11 cellular contexts compared by ENCODE assay signal in genomic region chr5:145903113-145903512, GRCh38. TPM values are rescaled to one million over a fixed set of nuclear protein-coding genes. Genes with fewer than 3 reads are reported as not detected.
DNase-seq lines count a peak whose midpoint lies in the region; ATAC-seq, FAIRE-seq and TF ChIP-seq lines count a peak whose summit lies in the region.
"Had no signal": no experiment of that assay in that cellular context is flagged by ENCODE, and none has a peak within 500 bp of the region (broad histone marks: within the 10 kb centered on the region; RNA-seq: fewer than 3 reads in every experiment).

No MANE protein-coding gene starts in this region.

- H3K9me3 ChIP-seq in A549 (0 out of 3 replicates have a peak, but pooled peaks cover 3% of the 10 kb centered on the region), H1 (ENCODE audit: insufficient read depth in 2 of 2, low read depth in 1 of 2, low read length in 1 of 2) (no peaks in the 10 kb centered on the region), MG63 (0 out of 2 replicates have a peak, but pooled peaks cover 2% of the 10 kb centered on the region)

- H2AK5ac ChIP-seq in H1 (ENCODE audit: low read depth, low read length), result no peak overlapping the region

- H2BK12ac ChIP-seq in H1 (ENCODE audit: low read depth, low read length), result no peak overlapping the region

- H2BK5ac ChIP-seq in H1 (ENCODE audit: low read depth, low read length), result no peak overlapping the region

- TF ChIP-seq EP300 in A549 (IDR thresholded peaks at IDR 0.05) (no peak), H1 (IDR thresholded peaks at IDR 0.05; ENCODE audit: borderline replicate concordance in 1 of 2, low read depth in 2 of 2, low read length in 2 of 2) (no peak)

- no peak overlapping the region for H3K14ac ChIP-seq in H1 (ENCODE audit: insufficient read length)

- TF ChIP-seq RAD21 in A549 (conservative IDR thresholded peaks at IDR 0.05 in 1 of 2, IDR thresholded peaks at IDR 0.05 in 1 of 2), result peak in 1 of 2 experiments; percentile 12; a peak in 1 of 5 replicates
- 0 out of 4 replicates have a peak, but pooled peaks have one; percentile 13 to 15 for TF ChIP-seq RAD21 in H1 (IDR thresholded peaks at IDR 0.05 in 1 of 2, conservative IDR thresholded peaks at IDR 0.05 in 1 of 2; ENCODE audit: low read depth in 2 of 2, low read length in 2 of 2)

- H3K4me3 ChIP-seq in A549, result no peak overlapping the region
- no peak overlapping the region for H3K4me3 ChIP-seq in H1 (ENCODE audit: extremely low read depth in 1 of 4, insufficient read depth in 2 of 4, low read depth in 3 of 4, low read length in 4 of 4)
- no peak overlapping the region for H3K4me3 ChIP-seq in MG63
- H3K4me3 ChIP-seq: lung had no signal

- POLR2A ChIA-PET in A549 (lab: Yijun Ruan, JAX) (no interaction called here), H1 (lab: Charles Lee; ENCODE audit: partially characterized antibody) (no interaction called here)

- H2BK120ac ChIP-seq in H1 (replicated peaks; ENCODE audit: low read depth, low read length), result no peak overlapping the region

- TF ChIP-seq CTCF in A549 (IDR thresholded peaks at IDR 0.05), result no peak
- TF ChIP-seq CTCF in H1 (IDR thresholded peaks at IDR 0.05; ENCODE audit: control extremely low read depth in 1 of 3, insufficient read depth in 1 of 3, low read depth in 1 of 3, low read length in 3 of 3), result peak in 2 of 3 experiments; percentile 7 to 39; a peak in 2 of 4 replicates

- H3K27me3 ChIP-seq in H1 (replicated peaks in 1 of 4; ENCODE audit: control insufficient read depth in 3 of 4, extremely low read depth in 1 of 4, insufficient read depth in 3 of 4, low read length in 3 of 4) (no peaks in the 10 kb centered on the region), MG63 (no peaks in the 10 kb centered on the region)

- H3K4me1 ChIP-seq in A549 (peaks cover 8% of the 10 kb centered on the region; the same call in 1 of the 3 replicates), H1 (replicated peaks in 1 of 4; ENCODE audit: control insufficient read depth in 3 of 4, insufficient read depth in 4 of 4, low read length in 3 of 4) (no peaks in the 10 kb centered on the region)

- H4K20me1 ChIP-seq in H1 (replicated peaks in 1 of 2; ENCODE audit: control insufficient read depth in 1 of 2, insufficient read depth in 2 of 2, low read length in 2 of 2), result no peaks in the 10 kb centered on the region

- H4K91ac ChIP-seq in H1 (replicated peaks; ENCODE audit: insufficient read length, low read length), result no peak overlapping the region

- H3K56ac ChIP-seq in H1 (replicated peaks; ENCODE audit: insufficient read length, low read depth, low read length), result no peak overlapping the region

- H3K4me2 ChIP-seq in A549 (0 out of 3 replicates have a peak overlapping the region, but pooled peaks have one; percentile 21), H1 (ENCODE audit: insufficient read depth in 1 of 2, low read depth in 2 of 2, low read length in 2 of 2) (no peak overlapping the region)

- no peak overlapping the region for H3K9ac ChIP-seq in H1 (replicated peaks in 1 of 4; ENCODE audit: extremely low read depth in 1 of 4, low read depth in 3 of 4, low read length in 3 of 4)

- H3K27ac ChIP-seq in A549 (peak overlapping the region in 1 of 2 experiments; percentile 12; a peak in 1 of 6 replicates), H1 (ENCODE audit: low read depth, low read length) (no peak overlapping the region)

- DNase-seq in A549 (ENCODE audit: low read depth in 1 of 2, low spot score in 1 of 2) (peak; percentile 18 to 30), M059J (ENCODE audit: low read depth) (peak; percentile 7), H1 (ENCODE audit: low read depth in 1 of 2, low spot score in 2 of 2) (no peak), DMS79 (lab: John Stamatoyannopoulos, UW) (no peak), ureter (ENCODE audit: low spot score) (no peak), MG63 (no peak)
- DNase-seq: CD8-positive, alpha-beta memory T cell; T1000 had no signal

- no peaks in the 10 kb centered on the region for H3K79me2 ChIP-seq in H1 (ENCODE audit: control insufficient read depth in 1 of 2, insufficient read depth in 2 of 2, low read length in 2 of 2)

- no peak overlapping the region for H4K8ac ChIP-seq in H1 (ENCODE audit: extremely low read depth, insufficient read depth, low read length)

- no peak overlapping the region for H4K5ac ChIP-seq in H1 (ENCODE audit: insufficient read length, low read depth, low read length)

- no peak overlapping the region for H3K18ac ChIP-seq in H1 (ENCODE audit: extremely low read depth, low read length)

- no peaks in the 10 kb centered on the region for H3K23me2 ChIP-seq in H1 (ENCODE audit: low read depth, low read length)

- ATAC-seq in A549 (peak; percentile 69 to 87), GM19324 (IDR thresholded peaks at IDR 0.05; ENCODE audit: low FRiP score, unreplicated experiment) (peak; percentile 48), HG03520 (IDR thresholded peaks at IDR 0.05; ENCODE audit: unreplicated experiment) (no peak)

- H2AFZ ChIP-seq in H1 (ENCODE audit: low read length), result no peak overlapping the region

- no peak for FAIRE-seq in A549 (lab: Jason Lieb, UNC)
- no peak for FAIRE-seq in H1 (lab: Jason Lieb, UNC)

- CTCF ChIA-PET in A549 (lab: Yijun Ruan, JAX), result interaction anchor here (0.7 to 2.7 kb wide), 8 partner anchors 9 to 140 kb away, joined by 3 to 14 read pairs (median 4); no protein-coding TSS in a partner anchor
- CTCF ChIA-PET in H1 (lab: Charles Lee; ENCODE audit: partially characterized antibody), result interaction anchor here (0.6 to 6.4 kb wide), 19 partner anchors 10 to 333 kb away, joined by 3 to 49 read pairs (median 3); no protein-coding TSS in a partner anchor

- H3K36me3 ChIP-seq in H1 (ENCODE audit: control insufficient read depth in 2 of 4, insufficient read depth in 4 of 4, low read length in 3 of 4) (no peaks in the 10 kb centered on the region), MG63 (no peaks in the 10 kb centered on the region)

- H3K23ac ChIP-seq in H1 (ENCODE audit: insufficient read length), result no peak overlapping the region

- no peak overlapping the region for H2BK15ac ChIP-seq in H1 (ENCODE audit: low read length)

- no peak overlapping the region for H3K4ac ChIP-seq in H1 (replicated peaks; ENCODE audit: insufficient read length, low read depth, low read length)

- TF ChIP-seq POLR2A in A549 (IDR thresholded peaks at IDR 0.05; ENCODE audit: low read length) (no peak), H1 (IDR thresholded peaks at IDR 0.05; ENCODE audit: control extremely low read depth in 1 of 2, low read depth in 2 of 2, low read length in 2 of 2) (no peak)

- 84% methylated on average over 3 of the region's 3 CpGs for WGBS in A549 (ENCODE audit: missing lambda C conversion rate)
- WGBS in H1 (ENCODE audit: extremely low coverage in 1 of 2, insufficient coverage in 1 of 2, insufficient read length in 1 of 2, insufficient replicate concordance in 2 of 2, low coverage in 1 of 2, low lambda C conversion rate in 2 of 2, missing lambda C conversion rate in 1 of 2), 2 experiments, result 81% methylated on average over 3 of the region's 3 CpGs; no CpG with 5 or more reads in 1 of the 2 experiments

- H2BK20ac ChIP-seq in H1 (ENCODE audit: low read length), result no peak overlapping the region

- no peaks in the 10 kb centered on the region for H3K79me1 ChIP-seq in H1 (ENCODE audit: low read depth, low read length)

TF ChIP-seq in A549, 52 proteins besides CTCF, POLR2A, EP300 and RAD21 (continues in another document):
- no peak for TF ChIP-seq PHF8 (IDR thresholded peaks at IDR 0.05; ENCODE audit: borderline replicate concordance, low read depth)
- TF ChIP-seq ZSCAN20 (CRISPR knock-in tag; IDR thresholded peaks at IDR 0.05), result no peak
- no peak for TF ChIP-seq ZNF302 (CRISPR knock-in tag; IDR thresholded peaks at IDR 0.05)

TF ChIP-seq in H1, 55 proteins besides CTCF, POLR2A, EP300 and RAD21 (continues in another document):
- TF ChIP-seq RFX5 (IDR thresholded peaks at IDR 0.05; ENCODE audit: borderline replicate concordance, low read depth, low read length) (no peak), RBBP5 (IDR thresholded peaks at IDR 0.05; ENCODE audit: borderline replicate concordance, low read depth, low read length) (no peak)

RNA-seq across cellular contexts. Expression of gene GRXCR2, which starts 30.3 kb away (rescaled TPM):
- polyA plus RNA-seq in A549 (2011; rRNA removed) (0.05 TPM in 1 of 2 replicates, not detected in the other), A549 (2017; fragmentation: RNase III; extraction: RNeasy Plus Mini Kit Qiagen cat#74134 plus additional on column Dnase treatment) (not detected in 3 replicates), H1 (2011; rRNA removed) (not detected in 2 replicates)
- not detected in 2 replicates for polyA plus RNA-seq in A549 (2012; cell fraction: cytosol; rRNA removed)
- polyA plus RNA-seq in A549 (2012; cell fraction: nucleus; rRNA removed), result not detected in 2 replicates
- polyA minus RNA-seq in A549 (2011; rRNA and poly(A)+ RNA removed), result not detected in 2 replicates
- total RNA-seq in M059J (2014; rRNA removed; shearing (Covaris generic)), result not detected in 2 replicates
- not detected in 2 replicates for total RNA-seq in H1 (2021; fragmentation: NEBNext Ultra II Directional; extraction: Animal tissue kit (Norgen Biotek cat#: 25700))
- not detected for polyA plus RNA-seq in H1 (2011; cell fraction: cytosol; rRNA removed)
- not detected for polyA plus RNA-seq in H1 (2011; cell fraction: nucleus; rRNA removed)
- not detected in 4 replicates for polyA plus RNA-seq in H1 (2012, experiment 1 of 2)
- not detected for polyA plus RNA-seq in H1 (2012, experiment 2 of 2)
- not detected for polyA plus RNA-seq in H1 (2013, experiment 1 of 2)
- polyA plus RNA-seq in H1 (2013, experiment 2 of 2), result not detected
- polyA minus RNA-seq in H1 (2011; rRNA and poly(A)+ RNA removed), result not detected in 2 replicates
- not detected for polyA minus RNA-seq in H1 (2011; cell fraction: cytosol; rRNA and poly(A)+ RNA removed)
- polyA minus RNA-seq in H1 (2011; cell fraction: nucleus; rRNA and poly(A)+ RNA removed), result not detected
- not detected for total RNA-seq in ureter
- not detected in 2 replicates for total RNA-seq in MG63 (2014; rRNA removed; shearing (Covaris generic); ENCODE audit: low replicate concordance)
- total RNA-seq: CD8-positive, alpha-beta memory T cell; lung had no signal
- polyA plus RNA-seq: CD8-positive, alpha-beta memory T cell; lung had no signal

RNA-seq across cellular contexts. Expression of gene SH3RF2, which starts 33.3 kb away (rescaled TPM):
- polyA plus RNA-seq in A549 (2011; rRNA removed) (6.0 and 6.9 TPM in 2 replicates), A549 (2017; fragmentation: RNase III; extraction: RNeasy Plus Mini Kit Qiagen cat#74134 plus additional on column Dnase treatment) (3.9 to 4.1 TPM (median 4.1 TPM) in 3 replicates), H1 (2011; rRNA removed) (0.80 and 1.0 TPM in 2 replicates)
- polyA plus RNA-seq in A549 (2012; cell fraction: cytosol; rRNA removed), result 4.0 and 4.1 TPM in 2 replicates
- 9.6 and 11.8 TPM in 2 replicates for polyA plus RNA-seq in A549 (2012; cell fraction: nucleus; rRNA removed)
- polyA minus RNA-seq in A549 (2011; rRNA and poly(A)+ RNA removed), result 11.5 and 13.2 TPM in 2 replicates
- 7.6 and 11.9 TPM in 2 replicates for total RNA-seq in M059J (2014; rRNA removed; shearing (Covaris generic))
- 0.65 and 0.95 TPM in 2 replicates for total RNA-seq in H1 (2021; fragmentation: NEBNext Ultra II Directional; extraction: Animal tissue kit (Norgen Biotek cat#: 25700))
- polyA plus RNA-seq in H1 (2011; cell fraction: cytosol; rRNA removed), result 0.90 TPM
- 2.2 TPM for polyA plus RNA-seq in H1 (2011; cell fraction: nucleus; rRNA removed)
- 0.70 to 1.0 TPM (median 0.86 TPM) in 4 replicates for polyA plus RNA-seq in H1 (2012, experiment 1 of 2)
- 0.96 TPM for polyA plus RNA-seq in H1 (2012, experiment 2 of 2)
- 1.4 TPM for polyA plus RNA-seq in H1 (2013, experiment 1 of 2)
- polyA plus RNA-seq in H1 (2013, experiment 2 of 2), result 1.3 TPM
- polyA minus RNA-seq in H1 (2011; rRNA and poly(A)+ RNA removed), result 2.2 and 2.5 TPM in 2 replicates
- polyA minus RNA-seq in H1 (2011; cell fraction: cytosol; rRNA and poly(A)+ RNA removed), result 0.22 TPM
- polyA minus RNA-seq in H1 (2011; cell fraction: nucleus; rRNA and poly(A)+ RNA removed), result 4.5 TPM
- 9.5 TPM for total RNA-seq in ureter
- total RNA-seq in MG63 (2014; rRNA removed; shearing (Covaris generic); ENCODE audit: low replicate concordance), result 0.26 and 1.2 TPM in 2 replicates

Comparison
In these comparisons a context has a peak if more than half of its experiments do, and no peak if none do; other contexts are left out.
1. DNase-seq: peak in A549 (2 of 2) and M059J (single experiment); none in H1 (0 of 2), DMS79 (single experiment), ureter (single experiment) and MG63 (single experiment).
2. Of the 18 proteins assayed by ChIP-seq in both H1 and A549: peak only in H1: CTCF and KDM1A; only in A549: none; in both: none; in neither: 15; mixed calls (peak in some experiments, not most) for 1.